ENCODE assay signal across 5 cellular contexts in genomic region chr3:18828637-18829036, GRCh38.
"Had no signal": no experiment of that assay in that cellular context is flagged by ENCODE, and none has a peak within 500 bp of the region (broad histone marks: within the 10 kb centered on the region; RNA-seq: fewer than 3 reads in every experiment).

No MANE protein-coding gene starts in this region.

- H3K27ac ChIP-seq: VCaP, WERI-Rb-1 had no signal

- H3K36me3 ChIP-seq: WERI-Rb-1 had no signal

- ATAC-seq: activated CD4-positive, CD25-positive, alpha-beta regulatory T cell treated with anti-CD3 and anti-CD28 coated beads, Interleukin-2, amount 50 U/mL, for 24 hours; T-helper 17 cell; WTC11 had no signal
